Comparison of ENCODE assay signal across 21 cellular contexts in genomic region chr1:58966103-58966916, GRCh38.
DNase-seq lines count a peak whose midpoint lies in the region; ATAC-seq, FAIRE-seq and TF ChIP-seq lines count a peak whose summit lies in the region.
"Had no signal": no experiment of that assay in that cellular context is flagged by ENCODE, and none has a peak within 500 bp of the region (broad histone marks: within the 10 kb centered on the region; RNA-seq: fewer than 3 reads in every experiment).

No MANE protein-coding gene starts in this region.

- H3F3A ChIP-seq in MM.1S (ENCODE audit: insufficient read depth, low read length) = peaks cover 22% of the 10 kb centered on the region

- H3K9ac ChIP-seq in MM.1S (ENCODE audit: low read length) (no peak overlapping the region), skeletal muscle tissue (ENCODE audit: low read depth in 1 of 3, low read length in 3 of 3) (peak overlapping the region in 1 of 3 donors; percentile 24)

- H3K79me2 ChIP-seq in MM.1S (ENCODE audit: low read length) = no peaks in the 10 kb centered on the region

- H3K36me3 ChIP-seq in MM.1S (replicated peaks; ENCODE audit: insufficient read depth, low read length) (no peaks in the 10 kb centered on the region), skeletal muscle tissue (ENCODE audit: control insufficient read depth in 3 of 3, insufficient read depth in 3 of 3, low read length in 3 of 3) (no peaks in the 10 kb centered on the region)
- H3K36me3 ChIP-seq: sigmoid colon had no signal

- no peak for FAIRE-seq in GM12891 (lab: Jason Lieb, UNC)
- FAIRE-seq: A549, HepG2 had no signal

- POLR2A ChIA-PET in activated CD4-positive, alpha-beta T cell treated with anti-CD3 and anti-CD28 coated beads, Interleukin-2, amount 10 ng/mL, durations not matched to agents 7 days and 5 days (lab: Charles Lee) = no interaction called here
- POLR2A ChIA-PET in activated naive CD8-positive, alpha-beta T cell treated with anti-CD3 and anti-CD28 coated beads, Interleukin-2, amount 10 ng/mL, durations not matched to agents 7 days and 5 days (lab: Charles Lee) = interaction anchor here (1.9 kb wide), 1 partner anchor 25 kb away, joined by 5 read pairs; no protein-coding TSS in a partner anchor

- DNase-seq in activated CD4-positive, alpha-beta T cell treated with anti-CD3 and anti-CD28 coated beads, Interleukin-2, amount 10 ng/mL, durations not matched to agents 7 days and 5 days = no peak
- DNase-seq in activated CD4-positive, alpha-beta T cell treated with anti-CD3 and anti-CD28 coated beads, Interleukin-2, amount 50 U/mL, for 4 hours = no peak
- DNase-seq in MM.1S (no peak), NCI-H510A treated with DMSO at 0.1 percent for 48 hours (lab: John Stamatoyannopoulos, UW) (no peak), NCI-H1694 (lab: John Stamatoyannopoulos, UW) (no peak), GM12891 (ENCODE audit: insufficient read length, low spot score) (no peak)
- DNase-seq in activated naive CD8-positive, alpha-beta T cell treated with anti-CD3 and anti-CD28 coated beads, Interleukin-2, amount 10 ng/mL, durations not matched to agents 7 days and 5 days = no peak
- DNase-seq: activated CD4-positive, alpha-beta T cell treated with anti-CD3 and anti-CD28 coated beads, Interleukin-2, amount 50 U/mL, for 48 hours; activated effector memory CD4-positive, alpha-beta T cell treated with anti-CD3 and anti-CD28 coated beads, Interleukin-2, amount 50 U/mL, for 16 hours; body of pancreas; dermis blood vessel endothelial cell; H9; NCI-H1092 treated with DMSO at 0.1 percent for 48 hours; sigmoid colon; stimulated activated CD4-positive, alpha-beta T cell treated with anti-CD3 and anti-CD28 coated beads, Interleukin-2, amount 100 ng/mL, for 48 hours; stimulated activated CD8-positive, alpha-beta memory T cell treated with anti-CD3 and anti-CD28 coated beads, Interleukin-4, amount 100 ng/mL, for 48 hours had no signal

- H3K27me3 ChIP-seq in MM.1S (replicated peaks; ENCODE audit: insufficient read depth, low read length) (no peaks in the 10 kb centered on the region), skeletal muscle tissue (ENCODE audit: control insufficient read depth in 3 of 3, insufficient read depth in 3 of 3, low read length in 3 of 3) (no peaks in the 10 kb centered on the region)
- H3K27me3 ChIP-seq: body of pancreas, sigmoid colon had no signal

- TF ChIP-seq CTCF in MM.1S (IDR thresholded peaks at IDR 0.05; ENCODE audit: low read length) = no peak

- 0 out of 2 replicates have a peak overlapping the region, but pooled peaks have one; percentile 44 for H2AFZ ChIP-seq in MM.1S (ENCODE audit: low read length)

- no peak for ATAC-seq in activated naive CD8-positive, alpha-beta T cell treated with anti-CD3 and anti-CD28 coated beads, Interleukin-2, amount 10 ng/mL, durations not matched to agents 7 days and 5 days (ENCODE audit: low read depth)
- ATAC-seq: A549, body of pancreas had no signal

- H3K4me3 Mint-ChIP-seq in activated CD4-positive, alpha-beta T cell treated with anti-CD3 and anti-CD28 coated beads, Interleukin-2, amount 10 ng/mL, durations not matched to agents 7 days and 5 days = no peak overlapping the region
- no peak overlapping the region for H3K4me3 Mint-ChIP-seq in activated naive CD8-positive, alpha-beta T cell treated with anti-CD3 and anti-CD28 coated beads, Interleukin-2, amount 10 ng/mL, durations not matched to agents 7 days and 5 days
- H3K4me3 Mint-ChIP-seq: H9, type B pancreatic cell had no signal

- TF ChIP-seq POLR2A in GM12891 (IDR thresholded peaks at IDR 0.05; ENCODE audit: low read depth, low read length) = no peak

- H3K9me3 Mint-ChIP-seq in activated CD4-positive, alpha-beta T cell treated with anti-CD3 and anti-CD28 coated beads, Interleukin-2, amount 10 ng/mL, durations not matched to agents 7 days and 5 days = peaks cover 3% of the 10 kb centered on the region
- peaks cover 3% of the 10 kb centered on the region for H3K9me3 Mint-ChIP-seq in activated naive CD8-positive, alpha-beta T cell treated with anti-CD3 and anti-CD28 coated beads, Interleukin-2, amount 10 ng/mL, durations not matched to agents 7 days and 5 days
- H3K9me3 Mint-ChIP-seq: type B pancreatic cell had no signal

- no peak overlapping the region for H3K4me3 ChIP-seq in MM.1S (ENCODE audit: low read length)
- peak overlapping the region in 1 of 3 donors; percentile 0 for H3K4me3 ChIP-seq in skeletal muscle tissue (ENCODE audit: low read length in 3 of 3)
- H3K4me3 ChIP-seq: A549, body of pancreas, lung, sigmoid colon had no signal

- no peaks in the 10 kb centered on the region for H3K27me3 Mint-ChIP-seq in activated CD4-positive, alpha-beta T cell treated with anti-CD3 and anti-CD28 coated beads, Interleukin-2, amount 10 ng/mL, durations not matched to agents 7 days and 5 days
- no peaks in the 10 kb centered on the region for H3K27me3 Mint-ChIP-seq in activated naive CD8-positive, alpha-beta T cell treated with anti-CD3 and anti-CD28 coated beads, Interleukin-2, amount 10 ng/mL, durations not matched to agents 7 days and 5 days
- H3K27me3 Mint-ChIP-seq: type B pancreatic cell had no signal

- no peaks in the 10 kb centered on the region for H4K20me1 ChIP-seq in MM.1S (ENCODE audit: insufficient read depth, low read length)

- H3K9me2 ChIP-seq in MM.1S (replicated peaks; ENCODE audit: insufficient read depth, low read length) = no peaks in the 10 kb centered on the region

- H3K4me2 ChIP-seq in MM.1S (ENCODE audit: low read depth, low read length) = no peak overlapping the region
- H3K4me2 ChIP-seq: A549 had no signal

- H3K4me1 ChIP-seq in MM.1S (ENCODE audit: low read length) (peaks cover 31% of the 10 kb centered on the region), skeletal muscle tissue (ENCODE audit: control insufficient read depth in 3 of 3, insufficient read depth in 3 of 3, low read length in 3 of 3) (peaks cover 33 to 48% (median 41%) of the 10 kb centered on the region in 3 donors)

- peak overlapping the region; percentile 68 for H3K27ac Mint-ChIP-seq in activated CD4-positive, alpha-beta T cell treated with anti-CD3 and anti-CD28 coated beads, Interleukin-2, amount 10 ng/mL, durations not matched to agents 7 days and 5 days
- peak overlapping the region; percentile 71 for H3K27ac Mint-ChIP-seq in activated naive CD8-positive, alpha-beta T cell treated with anti-CD3 and anti-CD28 coated beads, Interleukin-2, amount 10 ng/mL, durations not matched to agents 7 days and 5 days
- H3K27ac Mint-ChIP-seq: type B pancreatic cell had no signal

- H3K4me1 Mint-ChIP-seq in activated CD4-positive, alpha-beta T cell treated with anti-CD3 and anti-CD28 coated beads, Interleukin-2, amount 10 ng/mL, durations not matched to agents 7 days and 5 days = peaks cover 40% of the 10 kb centered on the region
- peaks cover 30% of the 10 kb centered on the region for H3K4me1 Mint-ChIP-seq in activated naive CD8-positive, alpha-beta T cell treated with anti-CD3 and anti-CD28 coated beads, Interleukin-2, amount 10 ng/mL, durations not matched to agents 7 days and 5 days

- H3K27ac ChIP-seq in MM.1S (ENCODE audit: low read length) (no peak overlapping the region), skeletal muscle tissue (ENCODE audit: low read depth, low read length) (peak overlapping the region; percentile 49)
- H3K27ac ChIP-seq: A549, sigmoid colon had no signal

- peaks cover 9% of the 10 kb centered on the region for H3K36me3 Mint-ChIP-seq in activated CD4-positive, alpha-beta T cell treated with anti-CD3 and anti-CD28 coated beads, Interleukin-2, amount 10 ng/mL, durations not matched to agents 7 days and 5 days (ENCODE audit: low read depth)
- peaks cover 7% of the 10 kb centered on the region for H3K36me3 Mint-ChIP-seq in activated naive CD8-positive, alpha-beta T cell treated with anti-CD3 and anti-CD28 coated beads, Interleukin-2, amount 10 ng/mL, durations not matched to agents 7 days and 5 days
- H3K36me3 Mint-ChIP-seq: type B pancreatic cell had no signal

- CTCF ChIA-PET in activated CD4-positive, alpha-beta T cell treated with anti-CD3 and anti-CD28 coated beads, Interleukin-2, amount 10 ng/mL, durations not matched to agents 7 days and 5 days (lab: Charles Lee) = interaction anchor here (1.0 to 2.0 kb wide), 5 partner anchors 10 to 104 kb away, joined by 3 to 5 read pairs (median 4); no protein-coding TSS in a partner anchor

- H3K9me3 ChIP-seq in MM.1S (replicated peaks; ENCODE audit: insufficient read depth, low read length) (no peaks in the 10 kb centered on the region), skeletal muscle tissue (ENCODE audit: control insufficient read depth in 3 of 3, low read length in 3 of 3) (no peaks in the 10 kb centered on the region)
- H3K9me3 ChIP-seq: A549, body of pancreas, sigmoid colon had no signal

TF ChIP-seq in GM12891, 5 proteins besides CTCF, POLR2A, EP300 and RAD21:
- TF ChIP-seq PAX5 (IDR thresholded peaks at IDR 0.05; ENCODE audit: insufficient read depth, low read length, severe bottlenecking) (no peak), POLR2AphosphoS5 (IDR thresholded peaks at IDR 0.05; ENCODE audit: low read depth, low read length) (no peak), POU2F2 (IDR thresholded peaks at IDR 0.05; ENCODE audit: low read depth, low read length) (no peak), SPI1 (IDR thresholded peaks at IDR 0.05; ENCODE audit: low read depth, low read length) (no peak), TAF1 (IDR thresholded peaks at IDR 0.05; ENCODE audit: low read depth, low read length) (no peak)
TF ChIP-seq in GM12891: peak in this region for 0.
